In the genomic region with DNA sequence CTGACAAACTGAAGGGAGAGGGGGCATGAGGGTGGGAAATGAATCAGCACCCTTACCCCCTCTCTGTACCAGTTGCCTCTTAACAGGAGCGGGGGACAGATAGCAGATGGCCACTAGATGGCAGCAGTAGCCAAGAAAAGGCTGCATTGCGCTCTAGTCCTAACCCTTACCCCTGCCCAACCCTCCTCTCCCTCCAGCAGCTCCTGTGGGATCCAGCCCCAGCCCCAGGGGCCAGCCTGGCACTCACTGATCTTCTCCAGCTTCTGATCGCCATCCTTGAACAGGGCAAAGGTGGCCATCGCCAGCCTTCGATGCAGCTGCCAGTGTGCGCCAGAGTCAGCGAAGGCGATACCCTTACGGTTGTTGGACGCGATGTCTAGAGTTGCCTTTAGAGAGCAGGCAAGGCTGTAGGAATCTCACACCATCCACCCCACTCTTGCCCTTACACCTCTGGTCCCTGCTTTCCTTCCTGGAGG, we compare ENCODE assay signal across 9 cellular contexts. TPM values are rescaled to one million over a fixed set of nuclear protein-coding genes. Genes with fewer than 3 reads are reported as not detected.
DNase-seq lines count a peak whose midpoint lies in the region; ATAC-seq, FAIRE-seq and TF ChIP-seq lines count a peak whose summit lies in the region.
"Had no signal": no experiment of that assay in that cellular context is flagged by ENCODE, and none has a peak within 500 bp of the region (broad histone marks: within the 10 kb centered on the region; RNA-seq: fewer than 3 reads in every experiment).

No MANE protein-coding gene starts in this region.

- H3K9me3 Mint-ChIP-seq in activated CD4-positive, alpha-beta T cell treated with anti-CD3 and anti-CD28 coated beads, Interleukin-2, amount 10 ng/mL, durations not matched to agents 24 days and 14 days = no peaks in the 10 kb centered on the region

- no peak overlapping the region for H3K4me3 Mint-ChIP-seq in activated CD4-positive, alpha-beta T cell treated with anti-CD3 and anti-CD28 coated beads, Interleukin-2, amount 10 ng/mL, durations not matched to agents 24 days and 14 days

- ATAC-seq in HG03045 (IDR thresholded peaks at IDR 0.05; ENCODE audit: unreplicated experiment) (peak; percentile 68), HepG2 (peak; percentile 93), GM21737 (IDR thresholded peaks at IDR 0.05; ENCODE audit: unreplicated experiment) (no peak)

- H3K36me3 Mint-ChIP-seq in activated CD4-positive, alpha-beta T cell treated with anti-CD3 and anti-CD28 coated beads, Interleukin-2, amount 10 ng/mL, durations not matched to agents 24 days and 14 days (ENCODE audit: low read depth) = no peaks in the 10 kb centered on the region

- no peak overlapping the region for H3K27ac Mint-ChIP-seq in activated CD4-positive, alpha-beta T cell treated with anti-CD3 and anti-CD28 coated beads, Interleukin-2, amount 10 ng/mL, durations not matched to agents 24 days and 14 days

- peaks cover 3% of the 10 kb centered on the region for H3K4me1 ChIP-seq in colonic mucosa
- peaks cover 31% of the 10 kb centered on the region for H3K4me1 ChIP-seq in HepG2 (ENCODE audit: insufficient read depth, low read length)

- H2AFZ ChIP-seq in HepG2 (ENCODE audit: low read length) = no peak overlapping the region

- H3K27me3 ChIP-seq in colonic mucosa (no peaks in the 10 kb centered on the region), HepG2 (ENCODE audit: control insufficient read depth in 1 of 2, insufficient read depth in 2 of 2, low read length in 2 of 2) (no peaks in the 10 kb centered on the region; a peak in 2 of 5 replicates)

- peaks cover 9% of the 10 kb centered on the region for H3K27me3 Mint-ChIP-seq in activated CD4-positive, alpha-beta T cell treated with anti-CD3 and anti-CD28 coated beads, Interleukin-2, amount 10 ng/mL, durations not matched to agents 24 days and 14 days

- H3K79me2 ChIP-seq in HepG2 (ENCODE audit: insufficient read depth, low read length) = no peaks in the 10 kb centered on the region

- peak; percentile 60 for DNase-seq in DMS153 (lab: John Stamatoyannopoulos, UW)
- peak; percentile 77 for DNase-seq in NCI-H510A treated with DMSO at 0.1 percent for 48 hours (lab: John Stamatoyannopoulos, UW)
- DNase-seq in activated CD4-positive, alpha-beta T cell treated with anti-CD3 and anti-CD28 coated beads, Interleukin-2, amount 10 ng/mL, durations not matched to agents 24 days and 14 days = peak; percentile 93
- peak; percentile 80 for DNase-seq in colonic mucosa
- DNase-seq in HepG2 (ENCODE audit: low spot score) = peak; percentile 62
- peak; percentile 48 to 66 (median 52) for DNase-seq in stimulated activated CD4-positive, alpha-beta T cell treated with anti-CD3 and anti-CD28 coated beads, TNF-alpha, amount 100 ng/mL, for 4 hours (ENCODE audit: low read depth in 3 of 3)

- H3K36me3 ChIP-seq in colonic mucosa (no peaks in the 10 kb centered on the region), HepG2 (replicated peaks in 1 of 2; ENCODE audit: control insufficient read depth in 1 of 2, insufficient read depth in 2 of 2, low read length in 2 of 2) (no peaks in the 10 kb centered on the region)

- peak; percentile 94 for FAIRE-seq in HepG2 (lab: Jason Lieb, UNC)

- TF ChIP-seq EP300 in HepG2 (IDR thresholded peaks at IDR 0.05; ENCODE audit: low read depth in 2 of 2, low read length in 2 of 2) (no peak), HepG2 (CRISPR knock-in tag; IDR thresholded peaks at IDR 0.05; ENCODE audit: borderline replicate concordance) (no peak)

- H3K4me1 Mint-ChIP-seq in activated CD4-positive, alpha-beta T cell treated with anti-CD3 and anti-CD28 coated beads, Interleukin-2, amount 10 ng/mL, durations not matched to agents 24 days and 14 days = peaks cover 5% of the 10 kb centered on the region

- H3K9me3 ChIP-seq in colonic mucosa (no peaks in the 10 kb centered on the region), HepG2 (ENCODE audit: low read length) (peaks cover 13% of the 10 kb centered on the region; the same call in 1 of the 2 replicates)

- H3K27ac ChIP-seq in colonic mucosa (no peak overlapping the region), HepG2 (ENCODE audit: extremely low read length, insufficient read depth, low read length) (no peak overlapping the region)

- H4K20me1 ChIP-seq in HepG2 (ENCODE audit: insufficient read depth, low read length) = no peaks in the 10 kb centered on the region

- H3K4me2 ChIP-seq in HepG2 (ENCODE audit: low read depth, low read length) = no peak overlapping the region

- 74% methylated on average over 10 of the region's 11 CpGs for WGBS in HepG2 (ENCODE audit: low lambda C conversion rate)

- no peak overlapping the region for H3K4me3 ChIP-seq in colonic mucosa
- no peak overlapping the region for H3K4me3 ChIP-seq in HepG2 (replicated peaks in 1 of 3; ENCODE audit: insufficient read depth in 1 of 3, low read depth in 2 of 3, low read length in 3 of 3)

- peak; percentile 79 for TF ChIP-seq CTCF in colonic mucosa (IDR thresholded peaks at IDR 0.05)
- peak; percentile 98 for TF ChIP-seq CTCF in HepG2 (CRISPR knock-in tag; IDR thresholded peaks at IDR 0.05)

- in situ Hi-C loops in HepG2 (cut with HindIII; ENCODE audit: extremely low pct_ligation_motif_present, low pct_unique_long_range_greater_than_20kb) = loop anchor here (5.0 kb wide), 1 partner anchor 82 kb away; a partner anchor contains a TSS

- CTCF ChIA-PET in HepG2 (lab: Yijun Ruan, JAX; ENCODE audit: low intra/inter-chr PET ratio, low total read pairs) = interaction anchor here (0.8 to 3.0 kb wide), 7 partner anchors 66 to 499 kb away, joined by 3 to 40 read pairs (median 6); no protein-coding TSS in a partner anchor

- POLR2A ChIA-PET in HepG2 (lab: Yijun Ruan, JAX) = interaction anchor here (1.0 kb wide), 1 partner anchor 66 kb away, joined by 3 read pairs; no protein-coding TSS in a partner anchor

- TF ChIP-seq RAD21 in HepG2 (CRISPR knock-in tag; IDR thresholded peaks at IDR 0.05) = peak; percentile 96

- intact Hi-C loops in activated CD4-positive, alpha-beta T cell treated with anti-CD3 and anti-CD28 coated beads, Interleukin-2, amount 10 ng/mL, durations not matched to agents 24 days and 14 days (cut with micrococcal nuclease) = loop anchor here (1.0 to 10.0 kb wide), 4 partner anchors 66 to 500 kb away; no protein-coding TSS in a partner anchor
- intact Hi-C loops in colonic mucosa (cut with DNase I) = loop anchor here (5.0 kb wide), 2 partner anchors 232 to 412 kb away; a partner anchor contains a TSS
- intact Hi-C loops in HepG2 (cut with micrococcal nuclease; ENCODE audit: unreplicated experiment) = loop anchor here (1.0 to 2.0 kb wide), 4 partner anchors 66 to 234 kb away; no protein-coding TSS in a partner anchor

- BruUV-seq in HepG2 (replicated peaks; lab: Mats Ljungman, UMichigan) = no TSS peak

- TF ChIP-seq POLR2A in HepG2 (IDR thresholded peaks at IDR 0.05; ENCODE audit: insufficient read depth in 1 of 2, low read depth in 2 of 2, low read length in 2 of 2) = no peak

- H3K9ac ChIP-seq in colonic mucosa (ENCODE audit: low read depth in 2 of 2, low read length in 2 of 2) = no peak overlapping the region
- H3K9ac ChIP-seq in HepG2 (ENCODE audit: insufficient read depth, low read depth, low read length) = no peak overlapping the region

RNA-seq across cellular contexts. Expression of a gene that starts 2.2 kb away (rescaled TPM):
- total RNA-seq in activated CD4-positive, alpha-beta T cell treated with anti-CD3 and anti-CD28 coated beads, Interleukin-2, amount 10 ng/mL, durations not matched to agents 24 days and 14 days = not detected in 2 replicates
- total RNA-seq in colonic mucosa (1 to 10 TPM in 1 of 2 donors, not detected in 1; 7.7 TPM), HepG2 (2016; rRNA removed; fragmentation: Illumina TruSeq; extraction: Trizol) (0.13 and 0.14 TPM in 2 replicates)
- 0.18 TPM in 1 of 2 replicates, not detected in the other for total RNA-seq in HepG2 (2016; cell fraction: cytosol; rRNA removed; fragmentation: Illumina TruSeq; extraction: Trizol; ENCODE audit: low read depth)
- total RNA-seq in HepG2 (2016; cell fraction: insoluble cytoplasmic fraction; rRNA removed; fragmentation: Illumina TruSeq; extraction: Trizol) = 0.15 TPM in 1 of 2 replicates, not detected in the other
- 0.14 TPM in 1 of 2 replicates, not detected in the other for total RNA-seq in HepG2 (2016; cell fraction: membrane; rRNA removed; fragmentation: Illumina TruSeq; extraction: Trizol)
- not detected in 2 replicates for total RNA-seq in HepG2 (2016; cell fraction: nucleus; rRNA removed; fragmentation: Illumina TruSeq; extraction: Trizol)
- 1.1 and 3.5 TPM in 2 replicates for polyA plus RNA-seq in HepG2 (2011; rRNA removed)
- polyA plus RNA-seq in HepG2 (2011; cell fraction: cytosol; rRNA removed) = 0.87 and 3.2 TPM in 2 replicates
- 0.51 and 2.0 TPM in 2 replicates for polyA plus RNA-seq in HepG2 (2011; cell fraction: nucleus; rRNA removed)
- polyA plus RNA-seq in HepG2 (2012) = 8.8 and 14.0 TPM in 2 replicates
- 0.08 and 0.10 TPM in 2 replicates for polyA plus RNA-seq in HepG2 (2016; cell fraction: cytosol; fragmentation: Illumina TruSeq; extraction: Trizol; ENCODE audit: low read depth)
- 0.16 TPM in 1 of 2 replicates, not detected in the other for polyA plus RNA-seq in HepG2 (2016; cell fraction: insoluble cytoplasmic fraction; fragmentation: Illumina TruSeq; extraction: Trizol; ENCODE audit: low read depth)
- polyA plus RNA-seq in HepG2 (2016; cell fraction: membrane; fragmentation: Illumina TruSeq; extraction: Trizol; ENCODE audit: low read depth) = 1.4 TPM in 1 of 2 replicates, not detected in the other
- polyA plus RNA-seq in HepG2 (2016; cell fraction: nucleus; fragmentation: Illumina TruSeq; extraction: Trizol; ENCODE audit: insufficient read depth, low read depth) = 0.57 TPM in 1 of 2 replicates, not detected in the other
- polyA minus RNA-seq in HepG2 (2011; rRNA and poly(A)+ RNA removed; ENCODE audit: low replicate concordance) = 1.7 TPM in 1 of 2 replicates, not detected in the other
- 0.44 and 2.8 TPM in 2 replicates for polyA minus RNA-seq in HepG2 (2011; cell fraction: cytosol; rRNA and poly(A)+ RNA removed)
- 0.39 and 1.5 TPM in 2 replicates for polyA minus RNA-seq in HepG2 (2011; cell fraction: nucleus; rRNA and poly(A)+ RNA removed)
- total RNA-seq: T-helper 1 cell treated with Interleukin-12 subunit alpha and Interleukin-12 subunit beta and Interleukin-4 antibody, amounts not matched to agents 30 ng/mL and 1 ng/mL, for 36 hours had no signal

RNA-seq across cellular contexts. Expression of a gene that starts 19.0 kb away (rescaled TPM):
- 8.1 and 9.8 TPM in 2 replicates for total RNA-seq in activated CD4-positive, alpha-beta T cell treated with anti-CD3 and anti-CD28 coated beads, Interleukin-2, amount 10 ng/mL, durations not matched to agents 24 days and 14 days
- total RNA-seq in colonic mucosa = 10 to 100 TPM; 15.6 to 18.9 TPM
- 23.8 and 28.8 TPM in 2 replicates for total RNA-seq in HepG2 (2016; rRNA removed; fragmentation: Illumina TruSeq; extraction: Trizol)
- 3.8 and 4.1 TPM in 2 replicates for total RNA-seq in HepG2 (2016; cell fraction: cytosol; rRNA removed; fragmentation: Illumina TruSeq; extraction: Trizol; ENCODE audit: low read depth)
- 23.3 and 33.1 TPM in 2 replicates for total RNA-seq in HepG2 (2016; cell fraction: insoluble cytoplasmic fraction; rRNA removed; fragmentation: Illumina TruSeq; extraction: Trizol)
- 10.2 and 12.8 TPM in 2 replicates for total RNA-seq in HepG2 (2016; cell fraction: membrane; rRNA removed; fragmentation: Illumina TruSeq; extraction: Trizol)
- total RNA-seq in HepG2 (2016; cell fraction: nucleus; rRNA removed; fragmentation: Illumina TruSeq; extraction: Trizol) = 12.8 and 13.6 TPM in 2 replicates
- 29.4 and 33.6 TPM in 2 replicates for polyA plus RNA-seq in HepG2 (2011; rRNA removed)
- 28.0 and 35.3 TPM in 2 replicates for polyA plus RNA-seq in HepG2 (2011; cell fraction: cytosol; rRNA removed)
- 12.6 and 16.4 TPM in 2 replicates for polyA plus RNA-seq in HepG2 (2011; cell fraction: nucleus; rRNA removed)
- polyA plus RNA-seq in HepG2 (2012) = 27.9 and 31.1 TPM in 2 replicates
- polyA plus RNA-seq in HepG2 (2016; cell fraction: cytosol; fragmentation: Illumina TruSeq; extraction: Trizol; ENCODE audit: low read depth) = 5.4 and 5.8 TPM in 2 replicates
- polyA plus RNA-seq in HepG2 (2016; cell fraction: insoluble cytoplasmic fraction; fragmentation: Illumina TruSeq; extraction: Trizol; ENCODE audit: low read depth) = 32.6 and 40.5 TPM in 2 replicates
- 10.3 and 13.0 TPM in 2 replicates for polyA plus RNA-seq in HepG2 (2016; cell fraction: membrane; fragmentation: Illumina TruSeq; extraction: Trizol; ENCODE audit: low read depth)
- polyA plus RNA-seq in HepG2 (2016; cell fraction: nucleus; fragmentation: Illumina TruSeq; extraction: Trizol; ENCODE audit: insufficient read depth, low read depth) = 19.0 and 22.2 TPM in 2 replicates
- polyA minus RNA-seq in HepG2 (2011; rRNA and poly(A)+ RNA removed; ENCODE audit: low replicate concordance) = 9.9 and 17.1 TPM in 2 replicates
- 7.5 and 8.2 TPM in 2 replicates for polyA minus RNA-seq in HepG2 (2011; cell fraction: cytosol; rRNA and poly(A)+ RNA removed)
- polyA minus RNA-seq in HepG2 (2011; cell fraction: nucleus; rRNA and poly(A)+ RNA removed) = 26.7 and 33.2 TPM in 2 replicates

RNA-seq across cellular contexts. Expression of a gene that starts 34.2 kb away (rescaled TPM):
- 0.57 and 0.79 TPM in 2 replicates for total RNA-seq in activated CD4-positive, alpha-beta T cell treated with anti-CD3 and anti-CD28 coated beads, Interleukin-2, amount 10 ng/mL, durations not matched to agents 24 days and 14 days
- total RNA-seq in colonic mucosa (1 to 10 TPM in 1 of 2 donors, under 1 TPM in 1; 0.77 to 1.9 TPM), HepG2 (2016; rRNA removed; fragmentation: Illumina TruSeq; extraction: Trizol) (17.4 and 27.3 TPM in 2 replicates)
- total RNA-seq in HepG2 (2016; cell fraction: cytosol; rRNA removed; fragmentation: Illumina TruSeq; extraction: Trizol; ENCODE audit: low read depth) = 6.0 and 6.4 TPM in 2 replicates
- 18.5 and 26.0 TPM in 2 replicates for total RNA-seq in HepG2 (2016; cell fraction: insoluble cytoplasmic fraction; rRNA removed; fragmentation: Illumina TruSeq; extraction: Trizol)
- 10.3 and 11.3 TPM in 2 replicates for total RNA-seq in HepG2 (2016; cell fraction: membrane; rRNA removed; fragmentation: Illumina TruSeq; extraction: Trizol)
- 8.2 and 11.9 TPM in 2 replicates for total RNA-seq in HepG2 (2016; cell fraction: nucleus; rRNA removed; fragmentation: Illumina TruSeq; extraction: Trizol)
- 8.3 and 8.7 TPM in 2 replicates for polyA plus RNA-seq in HepG2 (2011; rRNA removed)
- 5.8 and 7.5 TPM in 2 replicates for polyA plus RNA-seq in HepG2 (2011; cell fraction: cytosol; rRNA removed)
- 3.2 and 3.9 TPM in 2 replicates for polyA plus RNA-seq in HepG2 (2011; cell fraction: nucleus; rRNA removed)
- 11.6 and 20.7 TPM in 2 replicates for polyA plus RNA-seq in HepG2 (2012)
- polyA plus RNA-seq in HepG2 (2016; cell fraction: cytosol; fragmentation: Illumina TruSeq; extraction: Trizol; ENCODE audit: low read depth) = 4.8 and 5.8 TPM in 2 replicates
- 26.9 and 30.9 TPM in 2 replicates for polyA plus RNA-seq in HepG2 (2016; cell fraction: insoluble cytoplasmic fraction; fragmentation: Illumina TruSeq; extraction: Trizol; ENCODE audit: low read depth)
- polyA plus RNA-seq in HepG2 (2016; cell fraction: membrane; fragmentation: Illumina TruSeq; extraction: Trizol; ENCODE audit: low read depth) = 9.9 and 10.8 TPM in 2 replicates
- 14.1 and 15.2 TPM in 2 replicates for polyA plus RNA-seq in HepG2 (2016; cell fraction: nucleus; fragmentation: Illumina TruSeq; extraction: Trizol; ENCODE audit: insufficient read depth, low read depth)
- 4.1 TPM in 1 of 2 replicates, not detected in the other for polyA minus RNA-seq in HepG2 (2011; rRNA and poly(A)+ RNA removed; ENCODE audit: low replicate concordance)
- polyA minus RNA-seq in HepG2 (2011; cell fraction: cytosol; rRNA and poly(A)+ RNA removed) = 2.7 and 3.0 TPM in 2 replicates
- 5.3 and 7.8 TPM in 2 replicates for polyA minus RNA-seq in HepG2 (2011; cell fraction: nucleus; rRNA and poly(A)+ RNA removed)
- total RNA-seq: T-helper 1 cell treated with Interleukin-12 subunit alpha and Interleukin-12 subunit beta and Interleukin-4 antibody, amounts not matched to agents 30 ng/mL and 1 ng/mL, for 36 hours had no signal
